Comparison of ENCODE assay signal across 22 cellular contexts in the genomic region with DNA sequence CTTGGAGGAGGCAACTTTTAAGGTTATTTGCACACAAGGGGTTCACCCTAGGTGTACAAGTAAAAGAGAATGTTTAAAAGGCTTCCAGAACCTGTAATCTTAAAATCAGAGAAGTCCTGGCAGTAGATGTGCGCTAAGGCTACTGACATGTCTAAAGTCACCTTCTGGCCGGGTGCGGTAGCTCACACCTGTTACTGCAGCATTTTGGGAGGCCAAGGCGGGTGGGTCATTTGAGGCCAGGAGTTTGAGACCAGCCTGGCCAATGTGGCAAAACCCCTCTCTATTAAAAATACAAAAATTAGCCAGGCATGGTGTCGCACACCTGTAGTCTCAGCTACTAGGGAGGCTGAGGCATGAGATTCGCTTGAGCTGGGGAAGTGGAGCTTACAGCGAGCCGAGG.
"Had no signal": no experiment of that assay in that cellular context is flagged by ENCODE, and none has a peak within 500 bp of the region (broad histone marks: within the 10 kb centered on the region; RNA-seq: fewer than 3 reads in every experiment).

No MANE protein-coding gene starts in this region.

- H3K4me3 ChIP-seq: MG63, SJSA1, SK-N-MC had no signal

- H3K9me3 Mint-ChIP-seq: IgD-negative memory B cell had no signal

- H3K27me3 ChIP-seq: MG63, SJSA1 had no signal

- H3K4me1 Mint-ChIP-seq: IgD-negative memory B cell had no signal

- H3K27me3 Mint-ChIP-seq: IgD-negative memory B cell had no signal

- H3K9me3 ChIP-seq: MG63, SJSA1 had no signal

- H3K4me1 ChIP-seq: SJSA1 had no signal

- DNase-seq: KBM-7, MG63, NCI-H1092, NCI-H1105 treated with DMSO at 0.1 percent for 48 hours, NCI-H1417 treated with DMSO at 0.1 percent for 48 hours, NCI-H146, NCI-H187, NCI-H2029, NCI-H2081 treated with DMSO at 0.1 percent for 48 hours, NCI-H2171, NCI-H226, NCI-H446, NCI-H510A, NCI-H524 treated with DMSO at 0.1 percent for 48 hours, NCI-H69, NCI-H774, Right ventricle myocardium superior, RPMI8226, SIG-M5 had no signal

- H3K27ac ChIP-seq: SJSA1, SK-N-MC had no signal

- H3K4me3 Mint-ChIP-seq: IgD-negative memory B cell had no signal
